Comparison of ENCODE assay signal across 1 cellular context in genomic region chr7:43758029-43758860, GRCh38.
A peak's percentile ranks its signal among the peaks of the same experiment; 100 is the strongest.
TF ChIP-seq lines count a peak whose summit lies in the region.

BLVRA (plus strand) TSS chr7:43758680; CDS start chr7:43771159, 12,479 bp downstream.

TF ChIP-seq in HepG2, 621 proteins besides CTCF, POLR2A, EP300 and RAD21 (continued from another document and continues in another):
- TF ChIP-seq ZBTB46 (CRISPR knock-in tag; IDR thresholded peaks at IDR 0.05; ENCODE audit: borderline replicate concordance) (0 out of 2 replicates have a peak, but pooled peaks have one; percentile 45), ZNF605 (CRISPR knock-in tag; IDR thresholded peaks at IDR 0.05) (no peak), ZNF556 (CRISPR knock-in tag; IDR thresholded peaks at IDR 0.05; ENCODE audit: borderline replicate concordance) (no peak), GMEB1 (CRISPR knock-in tag; IDR thresholded peaks at IDR 0.05; ENCODE audit: borderline replicate concordance) (no peak), ZNF121 (CRISPR knock-in tag; IDR thresholded peaks at IDR 0.05) (peak; percentile 88), ZFP36L1 (CRISPR knock-in tag; IDR thresholded peaks at IDR 0.05) (peak; percentile 48; the same call in 1 of the 2 replicates), ZBTB20 (CRISPR knock-in tag; IDR thresholded peaks at IDR 0.05; ENCODE audit: borderline replicate concordance, low read depth) (0 out of 2 replicates have a peak, but pooled peaks have one; percentile 43), ZBTB14 (CRISPR knock-in tag; IDR thresholded peaks at IDR 0.05) (peak; percentile 81), LCORL (IDR thresholded peaks at IDR 0.05) (no peak), LCORL (CRISPR knock-in tag; IDR thresholded peaks at IDR 0.05) (0 out of 2 replicates have a peak, but pooled peaks have one; percentile 34), MYNN (CRISPR knock-in tag; IDR thresholded peaks at IDR 0.05; ENCODE audit: low read depth) (no peak), SNAI1 (CRISPR knock-in tag; IDR thresholded peaks at IDR 0.05; ENCODE audit: borderline replicate concordance) (no peak), KLF6 (CRISPR knock-in tag; IDR thresholded peaks at IDR 0.05) (peak; percentile 44; the same call in 1 of the 2 replicates), XBP1 (CRISPR knock-in tag; IDR thresholded peaks at IDR 0.05) (no peak), TOPORS (CRISPR knock-in tag; IDR thresholded peaks at IDR 0.05) (no peak), IKZF1 (IDR thresholded peaks at IDR 0.05) (no peak), ZBTB7A (CRISPR knock-in tag; IDR thresholded peaks at IDR 0.05) (peak; percentile 69; the same call in 1 of the 2 replicates), SRSF4 (IDR thresholded peaks at IDR 0.05; ENCODE audit: low read depth, low read length, poor library complexity, severe bottlenecking) (no peak), ZNF292 (CRISPR knock-in tag; IDR thresholded peaks at IDR 0.05; ENCODE audit: borderline replicate concordance, low read depth) (0 out of 2 replicates have a peak, but pooled peaks have one; percentile 21), CAMTA2 (CRISPR knock-in tag; IDR thresholded peaks at IDR 0.05; ENCODE audit: borderline replicate concordance) (no peak), HNRNPLL (IDR thresholded peaks at IDR 0.05; ENCODE audit: low read depth, low read length, poor library complexity, severe bottlenecking) (peak; percentile 45), ZNF710 (CRISPR knock-in tag; IDR thresholded peaks at IDR 0.05; ENCODE audit: borderline replicate concordance) (0 out of 2 replicates have a peak, but pooled peaks have one; percentile 38), ZFP82 (CRISPR knock-in tag; IDR thresholded peaks at IDR 0.05; ENCODE audit: borderline replicate concordance) (peak; percentile 55; the same call in 1 of the 2 replicates), FOXC1 (CRISPR knock-in tag; IDR thresholded peaks at IDR 0.05; ENCODE audit: borderline replicate concordance) (peak; percentile 59; the same call in 1 of the 2 replicates), KMT2B (CRISPR knock-in tag; IDR thresholded peaks at IDR 0.05) (0 out of 2 replicates have a peak, but pooled peaks have one; percentile 54), ARNT2 (CRISPR knock-in tag; IDR thresholded peaks at IDR 0.05; ENCODE audit: low read depth) (peak; percentile 21; the same call in 1 of the 2 replicates), SPEN (CRISPR knock-in tag; IDR thresholded peaks at IDR 0.05; ENCODE audit: low read depth) (peak; percentile 61), YY1 (IDR thresholded peaks at IDR 0.05; ENCODE audit: insufficient read depth, insufficient replicate concordance, low read depth, low read length) (peak; percentile 10), ZNF432 (CRISPR knock-in tag; IDR thresholded peaks at IDR 0.05; ENCODE audit: borderline replicate concordance) (no peak), HDAC1 (CRISPR knock-in tag; IDR thresholded peaks at IDR 0.05) (peak; percentile 33; the same call in 1 of the 2 replicates), KDM5B (CRISPR knock-in tag; IDR thresholded peaks at IDR 0.05; ENCODE audit: borderline replicate concordance) (peak; percentile 86; the same call in 1 of the 2 replicates), ZNF784 (CRISPR knock-in tag; IDR thresholded peaks at IDR 0.05; ENCODE audit: borderline replicate concordance) (no peak), ZC3H4 (CRISPR knock-in tag; IDR thresholded peaks at IDR 0.05; ENCODE audit: borderline replicate concordance) (no peak), POGZ (CRISPR knock-in tag; IDR thresholded peaks at IDR 0.05) (no peak; the same call in 1 of the 2 replicates), ZNF788 (CRISPR knock-in tag; IDR thresholded peaks at IDR 0.05; ENCODE audit: borderline replicate concordance) (peak; percentile 53; the same call in 1 of the 2 replicates), ATF6 (CRISPR knock-in tag; conservative IDR thresholded peaks at IDR 0.05) (no peak), ZNF768 (CRISPR knock-in tag; IDR thresholded peaks at IDR 0.05) (peak; percentile 59; the same call in 1 of the 2 replicates), FOXA1 (IDR thresholded peaks at IDR 0.05) (no peak), FOXA1 (CRISPR knock-in tag; IDR thresholded peaks at IDR 0.05) (no peak), ZHX1 (CRISPR knock-in tag; IDR thresholded peaks at IDR 0.05; ENCODE audit: low read depth) (peak; percentile 63), ZNF691 (CRISPR knock-in tag; IDR thresholded peaks at IDR 0.05; ENCODE audit: borderline replicate concordance, low read depth) (peak; percentile 89), ZFY (CRISPR knock-in tag; IDR thresholded peaks at IDR 0.05) (peak; percentile 82), CREBL2 (CRISPR knock-in tag; IDR thresholded peaks at IDR 0.05; ENCODE audit: borderline replicate concordance) (no peak; the same call in 1 of the 2 replicates), IKZF5 (CRISPR knock-in tag; IDR thresholded peaks at IDR 0.05) (peak; percentile 29; the same call in 1 of the 2 replicates)
